ENCODE assay signal across 9 cellular contexts in genomic region chr2:207311316-207312005, GRCh38.
DNase-seq lines count a peak whose midpoint lies in the region; TF ChIP-seq lines count a peak whose summit lies in the region.
"Had no signal": no experiment of that assay in that cellular context is flagged by ENCODE, and none has a peak within 500 bp of the region (broad histone marks: within the 10 kb centered on the region; RNA-seq: fewer than 3 reads in every experiment).

No MANE protein-coding gene starts in this region.

- no peak overlapping the region for H3K9ac ChIP-seq in subcutaneous abdominal adipose tissue (ENCODE audit: low read length in 5 of 5)

- peaks cover 2% of the 10 kb centered on the region for H3K27me3 Mint-ChIP-seq in HFFc6 (ENCODE audit: insufficient read depth)
- H3K27me3 Mint-ChIP-seq in activated naive CD8-positive, alpha-beta T cell, result no peaks in the 10 kb centered on the region

- 54% methylated on average over 4 of the region's 4 CpGs for WGBS in hepatocyte (ENCODE audit: low lambda C conversion rate, missing lambda C conversion rate)

- no peak overlapping the region for H2AFZ ChIP-seq in hepatocyte

- H3K79me2 ChIP-seq in hepatocyte, result no peaks in the 10 kb centered on the region

- no peak overlapping the region for H3K4me2 ChIP-seq in hepatocyte

- H3K27me3 ChIP-seq in hepatocyte (no peaks in the 10 kb centered on the region), subcutaneous abdominal adipose tissue (ENCODE audit: control insufficient read depth in 5 of 5, insufficient read depth in 4 of 5, low read length in 5 of 5) (peaks cover 0 to 3% (median 0%) of the 10 kb centered on the region in 5 donors)
- H3K27me3 ChIP-seq: suprapubic skin had no signal

- no peaks in the 10 kb centered on the region for H4K20me1 ChIP-seq in hepatocyte (ENCODE audit: insufficient read depth, poor library complexity, severe bottlenecking)

- H3K9me2 ChIP-seq in hepatocyte (replicated peaks; ENCODE audit: insufficient read depth), result no peaks in the 10 kb centered on the region

- H3K4me1 ChIP-seq in hepatocyte (ENCODE audit: insufficient read depth), result peaks cover 3% of the 10 kb centered on the region
- H3K4me1 ChIP-seq in subcutaneous abdominal adipose tissue (ENCODE audit: control insufficient read depth in 5 of 5, insufficient read depth in 5 of 5, low read length in 5 of 5), result peaks cover 0 to 18% (median 0%) of the 10 kb centered on the region in 5 donors

- H3K36me3 Mint-ChIP-seq in HFFc6 (ENCODE audit: low read depth), result no peaks in the 10 kb centered on the region
- no peaks in the 10 kb centered on the region for H3K36me3 Mint-ChIP-seq in activated naive CD8-positive, alpha-beta T cell

- H3K4me3 Mint-ChIP-seq in HFFc6, result peak overlapping the region; percentile 44; the same call in 1 of the 2 replicates
- no peak overlapping the region for H3K4me3 Mint-ChIP-seq in activated naive CD8-positive, alpha-beta T cell

- TF ChIP-seq POLR2A in NB4 (IDR thresholded peaks at IDR 0.05; ENCODE audit: extremely low read depth, insufficient read length), result no peak

- peaks cover 38% of the 10 kb centered on the region for H3K4me1 Mint-ChIP-seq in HFFc6 (ENCODE audit: low read depth)
- H3K4me1 Mint-ChIP-seq in activated naive CD8-positive, alpha-beta T cell (ENCODE audit: low read depth), result peaks cover 12% of the 10 kb centered on the region

- peak overlapping the region; percentile 38 for H3K27ac ChIP-seq in hepatocyte
- H3K27ac ChIP-seq in subcutaneous abdominal adipose tissue (ENCODE audit: low read depth, low read length), result peak overlapping the region; percentile 26
- H3K27ac ChIP-seq: suprapubic skin had no signal

- DNase-seq in activated naive CD4-positive, alpha-beta T cell treated with Interleukin-2 at 50 U/mL for 16 hours, result peak; percentile 38
- no peak for DNase-seq in activated naive CD4-positive, alpha-beta T cell treated with anti-CD3 and anti-CD28 coated beads, Interleukin-2, amount 50 U/mL, for 16 hours
- DNase-seq in HFFc6 (peak; percentile 87), NB4 (ENCODE audit: low read depth) (peak; percentile 73), hepatocyte (ENCODE audit: low spot score) (peak; percentile 73), activated gamma-delta T cell (lab: John Stamatoyannopoulos, UW) (no peak)

- TF ChIP-seq CTCF in HFFc6 (IDR thresholded peaks at IDR 0.05) (peak; percentile 65), NB4 (IDR thresholded peaks at IDR 0.05; ENCODE audit: low read depth, low read length) (no peak), hepatocyte (IDR thresholded peaks at IDR 0.05; ENCODE audit: poor library complexity) (peak; percentile 20)

- H3K9me3 Mint-ChIP-seq in HFFc6, result no peaks in the 10 kb centered on the region
- no peaks in the 10 kb centered on the region for H3K9me3 Mint-ChIP-seq in activated naive CD8-positive, alpha-beta T cell (ENCODE audit: low read depth)

- H3K4me3 ChIP-seq in NB4 (ENCODE audit: low read depth, low read length) (no peak overlapping the region), hepatocyte (no peak overlapping the region), subcutaneous abdominal adipose tissue (ENCODE audit: low read depth in 1 of 5, low read length in 5 of 5) (no peak overlapping the region)
- H3K4me3 ChIP-seq: suprapubic skin had no signal

- H3K27ac Mint-ChIP-seq in HFFc6, result peak overlapping the region; percentile 90
- H3K27ac Mint-ChIP-seq in activated naive CD8-positive, alpha-beta T cell, result peak overlapping the region; percentile 17

- H3K36me3 ChIP-seq in hepatocyte (replicated peaks; ENCODE audit: insufficient read depth, low read depth) (no peaks in the 10 kb centered on the region), subcutaneous abdominal adipose tissue (ENCODE audit: control insufficient read depth in 5 of 5, insufficient read depth in 5 of 5, low read length in 5 of 5) (no peaks in the 10 kb centered on the region)
- H3K36me3 ChIP-seq: suprapubic skin had no signal

- H3K9me3 ChIP-seq in hepatocyte (ENCODE audit: low read depth) (no peaks in the 10 kb centered on the region), subcutaneous abdominal adipose tissue (ENCODE audit: control insufficient read depth in 5 of 5, low read length in 5 of 5) (no peaks in the 10 kb centered on the region)
- H3K9me3 ChIP-seq: suprapubic skin had no signal

Comparison
In these comparisons a context has a peak if more than half of its experiments do, and no peak if none do; other contexts are left out.
1. DNase-seq: peak in activated naive CD4-positive, alpha-beta T cell treated with Interleukin-2 at 50 U/mL for 16 hours (single experiment), HFFc6 (single experiment), NB4 (single experiment) and hepatocyte (single experiment); none in activated naive CD4-positive, alpha-beta T cell treated with anti-CD3 and anti-CD28 coated beads, Interleukin-2, amount 50 U/mL, for 16 hours (single experiment) and activated gamma-delta T cell (single experiment).